17 cellular contexts compared by ENCODE assay signal in the genomic region with DNA sequence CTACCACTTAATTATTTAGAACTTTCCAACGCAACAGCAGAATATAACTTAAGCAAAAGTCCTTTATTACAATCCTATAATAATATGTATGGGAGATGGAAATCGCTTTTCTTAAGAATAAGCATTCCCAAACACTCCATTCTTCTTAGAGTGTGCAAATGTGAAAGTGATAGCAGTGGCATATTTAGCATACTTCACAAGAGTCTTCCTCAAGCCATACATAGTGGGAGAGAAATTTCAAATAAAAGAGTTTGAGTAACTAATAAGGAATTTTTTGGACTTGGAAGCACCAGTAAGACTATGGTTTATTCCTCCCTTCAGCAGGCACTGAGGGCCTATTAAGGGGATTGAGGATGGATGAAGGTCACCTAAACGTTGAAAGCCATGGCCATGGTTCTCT. TPM values are rescaled to one million over a fixed set of nuclear protein-coding genes. Genes with fewer than 3 reads are reported as not detected.
DNase-seq lines count a peak whose midpoint lies in the region; ATAC-seq and TF ChIP-seq lines count a peak whose summit lies in the region.
"Had no signal": no experiment of that assay in that cellular context is flagged by ENCODE, and none has a peak within 500 bp of the region (broad histone marks: within the 10 kb centered on the region; RNA-seq: fewer than 3 reads in every experiment).

No MANE protein-coding gene starts in this region.

- ATAC-seq in heart left ventricle (no peak), GM21526 (IDR thresholded peaks at IDR 0.05; ENCODE audit: low FRiP score, unreplicated experiment) (no peak), upper lobe of right lung (no peak)
- ATAC-seq: K562 had no signal

- H3K9me3 ChIP-seq in cardiac muscle cell (ENCODE audit: low read depth) (no peaks in the 10 kb centered on the region), heart left ventricle (no peaks in the 10 kb centered on the region), upper lobe of right lung (no peaks in the 10 kb centered on the region)

- H3K4me1 ChIP-seq in cardiac muscle cell (ENCODE audit: low read depth) (peaks cover 15% of the 10 kb centered on the region), heart left ventricle (peaks cover 0 to 12% (median 0%) of the 10 kb centered on the region in 12 donors), upper lobe of right lung (no peaks in the 10 kb centered on the region)

- H3K27ac ChIP-seq in cardiac muscle cell (peak overlapping the region; percentile 62), heart left ventricle (no peak overlapping the region), dorsolateral prefrontal cortex (no peak overlapping the region), upper lobe of right lung (no peak overlapping the region)

- intact Hi-C loops in heart left ventricle (cut with DNase I) (no loop called here), dorsolateral prefrontal cortex (cut with DNase I) (no loop called here), upper lobe of right lung (cut with DNase I) (no loop called here)

- TF ChIP-seq POLR2A in heart left ventricle (IDR thresholded peaks at IDR 0.05), result no peak

- H3K27me3 Mint-ChIP-seq in mesothelial cell of epicardium (ENCODE audit: low read depth), result no peaks in the 10 kb centered on the region

- no peak for TF ChIP-seq CTCF in cardiac muscle cell (IDR thresholded peaks at IDR 0.05; ENCODE audit: low read depth, low read length)
- TF ChIP-seq CTCF in heart left ventricle (IDR thresholded peaks at IDR 0.05), result no peak
- TF ChIP-seq CTCF in choroid plexus epithelial cell (conservative IDR thresholded peaks at IDR 0.05; ENCODE audit: low read depth, low read length), result no peak
- TF ChIP-seq CTCF in mesothelial cell of epicardium (IDR thresholded peaks at IDR 0.05; ENCODE audit: unreplicated experiment), result no peak
- no peak for TF ChIP-seq CTCF in dorsolateral prefrontal cortex (IDR thresholded peaks at IDR 0.05 in 54 of 56, conservative IDR thresholded peaks at IDR 0.05 in 2 of 56; ENCODE audit: low read depth in 1 of 56, partially characterized antibody in 56 of 56)
- no peak for TF ChIP-seq CTCF in upper lobe of right lung (IDR thresholded peaks at IDR 0.05)

- no peaks in the 10 kb centered on the region for H3K36me3 ChIP-seq in cardiac muscle cell
- no peaks in the 10 kb centered on the region for H3K36me3 ChIP-seq in heart left ventricle
- no peaks in the 10 kb centered on the region for H3K36me3 ChIP-seq in upper lobe of right lung

- peak overlapping the region; percentile 94 for H3K27ac Mint-ChIP-seq in mesothelial cell of epicardium
- H3K27ac Mint-ChIP-seq: CD4-positive, alpha-beta memory T cell had no signal

- DNase-seq in cardiac muscle cell (ENCODE audit: low read depth in 1 of 2, low spot score in 1 of 2) (no peak), heart left ventricle (no peak), choroid plexus epithelial cell (ENCODE audit: low read depth) (peak; percentile 27), mesothelial cell of epicardium (ENCODE audit: low spot score in 2 of 2, unreplicated experiment in 2 of 2) (no peak), dorsolateral prefrontal cortex (no peak), upper lobe of right lung (no peak)
- DNase-seq in effector CD8-positive, alpha-beta T cell (lab: John Stamatoyannopoulos, UW), result no peak
- DNase-seq: 8988T; CD4-positive, alpha-beta memory T cell; DMS79; NCI-H1417 treated with DMSO at 0.1 percent for 48 hours; NCI-H1930; NCI-H2171; NCI-H510A; NCI-H774 had no signal

- H3K36me3 Mint-ChIP-seq in mesothelial cell of epicardium, result peaks cover 4% of the 10 kb centered on the region
- H3K36me3 Mint-ChIP-seq: CD4-positive, alpha-beta memory T cell had no signal

- WGBS in heart left ventricle, 4 donors, result 80 to 85% (median 84%) methylated on average over 3 of the region's 3 CpGs

- H3K4me3 ChIP-seq in cardiac muscle cell (no peak overlapping the region), heart left ventricle (no peak overlapping the region), choroid plexus epithelial cell (ENCODE audit: low read depth, low read length) (no peak overlapping the region), dorsolateral prefrontal cortex (no peak overlapping the region), upper lobe of right lung (no peak overlapping the region)
- H3K4me3 ChIP-seq: K562 had no signal

- H3K27me3 ChIP-seq in cardiac muscle cell (no peaks in the 10 kb centered on the region), heart left ventricle (peaks cover 0 to 14% (median 0%) of the 10 kb centered on the region in 9 donors), dorsolateral prefrontal cortex (peaks cover 0 to 32% (median 7%) of the 10 kb centered on the region in 45 donors), upper lobe of right lung (no peaks in the 10 kb centered on the region)

- H3K4me1 Mint-ChIP-seq in mesothelial cell of epicardium, result peaks cover 67% of the 10 kb centered on the region
- H3K4me1 Mint-ChIP-seq: CD4-positive, alpha-beta memory T cell had no signal

- H3K9me3 Mint-ChIP-seq in mesothelial cell of epicardium, result peaks cover 4% of the 10 kb centered on the region
- H3K9me3 Mint-ChIP-seq: CD4-positive, alpha-beta memory T cell had no signal

- peak overlapping the region; percentile 39 for H3K4me3 Mint-ChIP-seq in mesothelial cell of epicardium
- H3K4me3 Mint-ChIP-seq: CD4-positive, alpha-beta memory T cell had no signal

RNA-seq across cellular contexts. Expression of a gene that starts 22.1 kb away (rescaled TPM):
- total RNA-seq in cardiac muscle cell, result 4.5 and 4.7 TPM in 2 replicates
- polyA plus RNA-seq in cardiac muscle cell, result 3.3 and 6.4 TPM in 2 replicates
- total RNA-seq in heart left ventricle, result 10 to 100 TPM in 1 of 9 donors, under 1 TPM in 6, not detected in 2; 0.11 to 24.5 (median 0.19) TPM
- under 1 TPM; 0.08 to 0.11 TPM for polyA plus RNA-seq in heart left ventricle
- 49.5 to 54.0 TPM (median 50.9 TPM) in 3 replicates for total RNA-seq in mesothelial cell of epicardium
- under 1 TPM in 14 of 120 experiments, not detected in 106; 0.07 to 0.91 (median 0.18) TPM for total RNA-seq in dorsolateral prefrontal cortex
- 3.1 TPM for total RNA-seq in upper lobe of right lung
- total RNA-seq: CD4-positive, alpha-beta memory T cell; K562 had no signal
- polyA plus RNA-seq: CD4-positive, alpha-beta memory T cell; K562 had no signal
